ENCODE assay signal across 11 cellular contexts in genomic region chr12:179131-179884, GRCh38. TPM values are rescaled to one million over a fixed set of nuclear protein-coding genes. Genes with fewer than 3 reads are reported as not detected.
A peak's percentile ranks its signal among the peaks of the same experiment; 100 is the strongest.
DNase-seq lines count a peak whose midpoint lies in the region.
"Had no signal": no experiment of that assay in that cellular context is flagged by ENCODE, and none has a peak within 500 bp of the region (broad histone marks: within the 10 kb centered on the region; RNA-seq: fewer than 3 reads in every experiment).

No MANE protein-coding gene starts in this region.

- DNase-seq in DMS79 treated with DMSO at 0.1 percent for 48 hours (lab: John Stamatoyannopoulos, UW) (peak; percentile 77), NCI-H146 treated with DMSO at 0.1 percent for 48 hours (lab: John Stamatoyannopoulos, UW; ENCODE audit: unreplicated experiment) (peak; percentile 66), caudate nucleus (lab: John Stamatoyannopoulos, UW) (peak in 2 of 61 donors; percentile 32 to 90), lung microvascular endothelial cell (ENCODE audit: low read depth in 2 of 2) (peak; percentile 24 to 56), ureter (ENCODE audit: low spot score) (no peak), T-helper 1 cell (no peak), putamen (ENCODE audit: low spot score) (no peak)
- no peak for DNase-seq in stimulated activated CD4-positive, alpha-beta T cell treated with anti-CD3 and anti-CD28 coated beads, Interleukin-4, amount 100 ng/mL, for 4 hours
- DNase-seq: foreskin fibroblast, NCI-H1105 treated with DMSO at 0.1 percent for 48 hours had no signal

- H3K27ac ChIP-seq in caudate nucleus (ENCODE audit: low read depth, low read length): peak overlapping the region; percentile 36
- H3K27ac ChIP-seq: BLaER1 had no signal

RNA-seq across cellular contexts. Expression of gene SLC6A12, which starts 34.6 kb away (rescaled TPM):
- not detected in 2 replicates for total RNA-seq in lung microvascular endothelial cell
- 1.2 TPM for total RNA-seq in ureter

Comparison
In these comparisons a context has a peak if more than half of its experiments do, and no peak if none do; other contexts are left out.
1. DNase-seq: peak in DMS79 treated with DMSO at 0.1 percent for 48 hours (single experiment), NCI-H146 treated with DMSO at 0.1 percent for 48 hours (single experiment) and lung microvascular endothelial cell (2 of 2); none in ureter (single experiment), stimulated activated CD4-positive, alpha-beta T cell treated with anti-CD3 and anti-CD28 coated beads, Interleukin-4, amount 100 ng/mL, for 4 hours (0 of 2), T-helper 1 cell (0 of 5) and putamen (single experiment).